ENCODE assay signal across 1 cellular context in the genomic region with DNA sequence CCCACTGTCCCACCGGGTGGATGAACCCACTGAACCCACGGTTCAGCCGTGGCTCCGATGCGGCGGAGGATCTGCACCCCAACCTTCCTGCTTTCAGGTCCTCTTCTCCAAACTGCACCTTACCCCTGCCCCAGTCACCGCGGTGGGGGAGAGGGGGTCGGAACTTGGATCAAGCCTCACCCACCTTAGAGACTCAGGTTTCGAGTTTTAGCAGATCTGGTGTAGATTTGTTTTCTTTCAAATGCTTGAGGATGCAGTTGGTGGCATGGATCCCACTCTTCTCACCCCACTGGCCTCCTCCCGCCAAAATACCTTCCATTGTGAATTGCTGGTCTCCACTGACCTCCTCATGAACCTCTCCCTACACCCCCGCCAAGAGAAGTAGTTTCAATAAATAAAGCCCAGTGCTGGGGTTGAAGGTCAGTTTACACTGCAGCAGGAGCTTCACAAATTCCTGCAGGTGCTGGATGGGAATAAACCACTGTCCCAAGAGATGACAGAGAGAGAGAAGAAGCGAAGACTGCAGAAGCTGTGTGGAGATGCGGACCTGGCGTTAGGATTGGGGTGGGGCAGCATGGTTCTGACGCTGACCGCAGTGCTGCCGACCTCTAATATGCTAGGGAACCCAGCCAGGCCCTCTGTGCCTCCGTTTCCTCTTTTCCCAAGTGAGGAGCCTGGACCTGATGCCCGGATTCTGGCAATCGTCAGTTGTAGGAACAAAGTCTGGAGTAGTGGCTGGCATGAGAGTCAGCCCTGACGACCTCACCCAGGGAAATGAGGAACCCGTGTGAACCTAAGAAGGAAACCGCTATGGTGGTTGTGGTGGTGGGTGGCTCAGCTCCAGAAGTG.
TF ChIP-seq lines count a peak whose summit lies in the region.

No MANE protein-coding gene starts in this region.

TF ChIP-seq in HepG2, 621 proteins besides CTCF, POLR2A, EP300 and RAD21 (continued from another document and continues in another):
- TF ChIP-seq, protein P1, sequence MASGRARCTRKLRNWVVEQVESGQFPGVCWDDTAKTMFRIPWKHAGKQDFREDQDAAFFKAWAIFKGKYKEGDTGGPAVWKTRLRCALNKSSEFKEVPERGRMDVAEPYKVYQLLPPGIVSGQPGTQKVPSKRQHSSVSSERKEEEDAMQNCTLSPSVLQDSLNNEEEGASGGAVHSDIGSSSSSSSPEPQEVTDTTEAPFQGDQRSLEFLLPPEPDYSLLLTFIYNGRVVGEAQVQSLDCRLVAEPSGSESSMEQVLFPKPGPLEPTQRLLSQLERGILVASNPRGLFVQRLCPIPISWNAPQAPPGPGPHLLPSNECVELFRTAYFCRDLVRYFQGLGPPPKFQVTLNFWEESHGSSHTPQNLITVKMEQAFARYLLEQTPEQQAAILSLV (CRISPR knock-in tag; IDR thresholded peaks at IDR 0.05; ENCODE audit: borderline replicate concordance) = no peak; the same call in 1 of the 2 replicates
- TF ChIP-seq ZNF766 (CRISPR knock-in tag; IDR thresholded peaks at IDR 0.05; ENCODE audit: borderline replicate concordance) (peak; percentile 93; the same call in 1 of the 2 replicates), IKZF4 (CRISPR knock-in tag; IDR thresholded peaks at IDR 0.05; ENCODE audit: borderline replicate concordance, low read depth, not compliant biosample characterization) (peak; percentile 85), NBN (conservative IDR thresholded peaks at IDR 0.05) (no peak), JUN (CRISPR knock-in tag; IDR thresholded peaks at IDR 0.05) (peak; percentile 80; the same call in 1 of the 2 replicates), AKAP8 (CRISPR knock-in tag; IDR thresholded peaks at IDR 0.05) (no peak), ZNF33B (CRISPR knock-in tag; IDR thresholded peaks at IDR 0.05) (peak; percentile 97), IRX3 (CRISPR knock-in tag; IDR thresholded peaks at IDR 0.05; ENCODE audit: borderline replicate concordance, low read depth) (peak; percentile 86; the same call in 1 of the 2 replicates), MTF2 (CRISPR knock-in tag; IDR thresholded peaks at IDR 0.05; ENCODE audit: borderline replicate concordance) (no peak), GFI1 (CRISPR knock-in tag; IDR thresholded peaks at IDR 0.05; ENCODE audit: borderline replicate concordance) (peak; percentile 92; the same call in 1 of the 2 replicates), NR1H2 (CRISPR knock-in tag; IDR thresholded peaks at IDR 0.05; ENCODE audit: borderline replicate concordance, low read depth) (peak; percentile 9; the same call in 1 of the 2 replicates), ZNF34 (CRISPR knock-in tag; IDR thresholded peaks at IDR 0.05; ENCODE audit: borderline replicate concordance) (no peak), ZFX (CRISPR knock-in tag; IDR thresholded peaks at IDR 0.05; ENCODE audit: low read depth) (peak; percentile 13; the same call in 1 of the 2 replicates), ZNF329 (CRISPR knock-in tag; IDR thresholded peaks at IDR 0.05; ENCODE audit: low read depth) (0 out of 2 replicates have a peak, but pooled peaks have one; percentile 19), ZSCAN29 (CRISPR knock-in tag; conservative IDR thresholded peaks at IDR 0.05) (no peak; the same call in 1 of the 2 replicates), ZNF788 (CRISPR knock-in tag; IDR thresholded peaks at IDR 0.05; ENCODE audit: borderline replicate concordance) (peak; percentile 95; the same call in 1 of the 2 replicates), ZMYM3 (CRISPR knock-in tag; IDR thresholded peaks at IDR 0.05) (peak; percentile 94), ZNF672 (CRISPR knock-in tag; IDR thresholded peaks at IDR 0.05) (no peak), ZNF670 (CRISPR knock-in tag; IDR thresholded peaks at IDR 0.05; ENCODE audit: borderline replicate concordance) (no peak), SP5 (CRISPR knock-in tag; IDR thresholded peaks at IDR 0.05; ENCODE audit: borderline replicate concordance, low read depth) (peak; percentile 33; the same call in 1 of the 2 replicates), POGZ (CRISPR knock-in tag; IDR thresholded peaks at IDR 0.05) (peak; percentile 93), ZNF160 (CRISPR knock-in tag; IDR thresholded peaks at IDR 0.05) (no peak), CREM (IDR thresholded peaks at IDR 0.05) (peak; percentile 71; the same call in 1 of the 2 replicates), CREM (CRISPR knock-in tag; IDR thresholded peaks at IDR 0.05) (no peak), ERF (CRISPR knock-in tag; IDR thresholded peaks at IDR 0.05) (peak; percentile 89), MEIS2 (CRISPR knock-in tag; IDR thresholded peaks at IDR 0.05) (peak; percentile 79; the same call in 1 of the 2 replicates), SALL2 (CRISPR knock-in tag; IDR thresholded peaks at IDR 0.05) (peak; percentile 63; the same call in 1 of the 2 replicates), FLYWCH1 (CRISPR knock-in tag; IDR thresholded peaks at IDR 0.05) (no peak), FOSL2 (CRISPR knock-in tag; IDR thresholded peaks at IDR 0.05) (peak; percentile 53; the same call in 1 of the 2 replicates), JUND (CRISPR knock-in tag; IDR thresholded peaks at IDR 0.05) (no peak), TBX2 (CRISPR knock-in tag; IDR thresholded peaks at IDR 0.05; ENCODE audit: borderline replicate concordance) (peak; percentile 96), SMAD9 (CRISPR knock-in tag; IDR thresholded peaks at IDR 0.05) (peak; percentile 97), TP53 (CRISPR knock-in tag; conservative IDR thresholded peaks at IDR 0.05) (peak; percentile 94), HNF4A (CRISPR knock-in tag; IDR thresholded peaks at IDR 0.05) (peak; percentile 96), SATB2 (CRISPR knock-in tag; IDR thresholded peaks at IDR 0.05) (0 out of 2 replicates have a peak, but pooled peaks have one; percentile 70), NONO (IDR thresholded peaks at IDR 0.05) (no peak), NONO (CRISPR knock-in tag; conservative IDR thresholded peaks at IDR 0.05) (peak; percentile 77)
- TF ChIP-seq, protein P2, sequence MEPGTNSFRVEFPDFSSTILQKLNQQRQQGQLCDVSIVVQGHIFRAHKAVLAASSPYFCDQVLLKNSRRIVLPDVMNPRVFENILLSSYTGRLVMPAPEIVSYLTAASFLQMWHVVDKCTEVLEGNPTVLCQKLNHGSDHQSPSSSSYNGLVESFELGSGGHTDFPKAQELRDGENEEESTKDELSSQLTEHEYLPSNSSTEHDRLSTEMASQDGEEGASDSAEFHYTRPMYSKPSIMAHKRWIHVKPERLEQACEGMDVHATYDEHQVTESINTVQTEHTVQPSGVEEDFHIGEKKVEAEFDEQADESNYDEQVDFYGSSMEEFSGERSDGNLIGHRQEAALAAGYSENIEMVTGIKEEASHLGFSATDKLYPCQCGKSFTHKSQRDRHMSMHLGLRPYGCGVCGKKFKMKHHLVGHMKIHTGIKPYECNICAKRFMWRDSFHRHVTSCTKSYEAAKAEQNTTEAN (CRISPR knock-in tag; conservative IDR thresholded peaks at IDR 0.05) = peak; percentile 77
- TF ChIP-seq, protein P3, sequence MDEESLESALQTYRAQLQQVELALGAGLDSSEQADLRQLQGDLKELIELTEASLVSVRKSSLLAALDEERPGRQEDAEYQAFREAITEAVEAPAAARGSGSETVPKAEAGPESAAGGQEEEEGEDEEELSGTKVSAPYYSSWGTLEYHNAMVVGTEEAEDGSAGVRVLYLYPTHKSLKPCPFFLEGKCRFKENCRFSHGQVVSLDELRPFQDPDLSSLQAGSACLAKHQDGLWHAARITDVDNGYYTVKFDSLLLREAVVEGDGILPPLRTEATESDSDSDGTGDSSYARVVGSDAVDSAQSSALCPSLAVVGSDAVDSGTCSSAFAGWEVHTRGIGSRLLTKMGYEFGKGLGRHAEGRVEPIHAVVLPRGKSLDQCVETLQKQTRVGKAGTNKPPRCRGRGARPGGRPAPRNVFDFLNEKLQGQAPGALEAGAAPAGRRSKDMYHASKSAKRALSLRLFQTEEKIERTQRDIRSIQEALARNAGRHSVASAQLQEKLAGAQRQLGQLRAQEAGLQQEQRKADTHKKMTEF (CRISPR knock-in tag; IDR thresholded peaks at IDR 0.05) = peak; percentile 94
- TF ChIP-seq, protein P4, sequence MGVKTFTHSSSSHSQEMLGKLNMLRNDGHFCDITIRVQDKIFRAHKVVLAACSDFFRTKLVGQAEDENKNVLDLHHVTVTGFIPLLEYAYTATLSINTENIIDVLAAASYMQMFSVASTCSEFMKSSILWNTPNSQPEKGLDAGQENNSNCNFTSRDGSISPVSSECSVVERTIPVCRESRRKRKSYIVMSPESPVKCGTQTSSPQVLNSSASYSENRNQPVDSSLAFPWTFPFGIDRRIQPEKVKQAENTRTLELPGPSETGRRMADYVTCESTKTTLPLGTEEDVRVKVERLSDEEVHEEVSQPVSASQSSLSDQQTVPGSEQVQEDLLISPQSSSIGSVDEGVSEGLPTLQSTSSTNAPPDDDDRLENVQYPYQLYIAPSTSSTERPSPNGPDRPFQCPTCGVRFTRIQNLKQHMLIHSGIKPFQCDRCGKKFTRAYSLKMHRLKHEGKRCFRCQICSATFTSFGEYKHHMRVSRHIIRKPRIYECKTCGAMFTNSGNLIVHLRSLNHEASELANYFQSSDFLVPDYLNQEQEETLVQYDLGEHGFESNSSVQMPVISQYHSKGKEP (CRISPR knock-in tag; IDR thresholded peaks at IDR 0.05) = no peak; the same call in 1 of the 2 replicates
- TF ChIP-seq, protein P5, sequence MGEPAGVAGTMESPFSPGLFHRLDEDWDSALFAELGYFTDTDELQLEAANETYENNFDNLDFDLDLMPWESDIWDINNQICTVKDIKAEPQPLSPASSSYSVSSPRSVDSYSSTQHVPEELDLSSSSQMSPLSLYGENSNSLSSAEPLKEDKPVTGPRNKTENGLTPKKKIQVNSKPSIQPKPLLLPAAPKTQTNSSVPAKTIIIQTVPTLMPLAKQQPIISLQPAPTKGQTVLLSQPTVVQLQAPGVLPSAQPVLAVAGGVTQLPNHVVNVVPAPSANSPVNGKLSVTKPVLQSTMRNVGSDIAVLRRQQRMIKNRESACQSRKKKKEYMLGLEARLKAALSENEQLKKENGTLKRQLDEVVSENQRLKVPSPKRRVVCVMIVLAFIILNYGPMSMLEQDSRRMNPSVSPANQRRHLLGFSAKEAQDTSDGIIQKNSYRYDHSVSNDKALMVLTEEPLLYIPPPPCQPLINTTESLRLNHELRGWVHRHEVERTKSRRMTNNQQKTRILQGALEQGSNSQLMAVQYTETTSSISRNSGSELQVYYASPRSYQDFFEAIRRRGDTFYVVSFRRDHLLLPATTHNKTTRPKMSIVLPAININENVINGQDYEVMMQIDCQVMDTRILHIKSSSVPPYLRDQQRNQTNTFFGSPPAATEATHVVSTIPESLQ (CRISPR knock-in tag; conservative IDR thresholded peaks at IDR 0.05) = no peak; the same call in 1 of the 2 replicates
- TF ChIP-seq, protein P6, sequence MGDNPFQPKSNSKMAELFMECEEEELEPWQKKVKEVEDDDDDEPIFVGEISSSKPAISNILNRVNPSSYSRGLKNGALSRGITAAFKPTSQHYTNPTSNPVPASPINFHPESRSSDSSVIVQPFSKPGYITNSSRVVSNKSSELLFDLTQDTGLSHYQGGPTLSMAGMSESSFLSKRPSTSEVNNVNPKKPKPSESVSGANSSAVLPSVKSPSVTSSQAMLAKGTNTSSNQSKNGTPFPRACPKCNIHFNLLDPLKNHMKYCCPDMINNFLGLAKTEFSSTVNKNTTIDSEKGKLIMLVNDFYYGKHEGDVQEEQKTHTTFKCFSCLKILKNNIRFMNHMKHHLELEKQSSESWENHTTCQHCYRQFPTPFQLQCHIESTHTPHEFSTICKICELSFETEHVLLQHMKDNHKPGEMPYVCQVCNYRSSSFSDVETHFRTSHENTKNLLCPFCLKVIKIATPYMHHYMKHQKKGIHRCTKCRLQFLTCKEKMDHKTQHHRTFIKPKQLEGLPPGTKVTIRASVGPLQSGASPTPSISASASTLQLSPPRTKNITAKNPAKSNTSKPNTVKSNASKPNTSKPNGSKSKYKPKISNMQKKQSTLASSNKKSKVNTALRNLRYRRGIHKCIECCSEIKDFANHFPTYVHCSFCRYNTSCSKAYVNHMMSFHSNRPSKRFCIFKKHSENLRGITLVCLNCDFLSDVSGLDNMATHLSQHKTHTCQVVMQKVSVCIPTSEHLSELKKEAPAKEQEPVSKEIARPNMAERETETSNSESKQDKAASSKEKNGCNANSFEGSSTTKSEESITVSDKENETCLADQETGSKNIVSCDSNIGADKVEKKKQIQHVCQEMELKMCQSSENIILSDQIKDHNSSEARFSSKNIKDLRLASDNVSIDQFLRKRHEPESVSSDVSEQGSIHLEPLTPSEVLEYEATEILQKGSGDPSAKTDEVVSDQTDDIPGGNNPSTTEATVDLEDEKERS (CRISPR knock-in tag; IDR thresholded peaks at IDR 0.05) = peak; percentile 90
- TF ChIP-seq, protein P7, sequence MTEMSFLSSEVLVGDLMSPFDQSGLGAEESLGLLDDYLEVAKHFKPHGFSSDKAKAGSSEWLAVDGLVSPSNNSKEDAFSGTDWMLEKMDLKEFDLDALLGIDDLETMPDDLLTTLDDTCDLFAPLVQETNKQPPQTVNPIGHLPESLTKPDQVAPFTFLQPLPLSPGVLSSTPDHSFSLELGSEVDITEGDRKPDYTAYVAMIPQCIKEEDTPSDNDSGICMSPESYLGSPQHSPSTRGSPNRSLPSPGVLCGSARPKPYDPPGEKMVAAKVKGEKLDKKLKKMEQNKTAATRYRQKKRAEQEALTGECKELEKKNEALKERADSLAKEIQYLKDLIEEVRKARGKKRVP (CRISPR knock-in tag; IDR thresholded peaks at IDR 0.05) = no peak
- TF ChIP-seq, protein P8, sequence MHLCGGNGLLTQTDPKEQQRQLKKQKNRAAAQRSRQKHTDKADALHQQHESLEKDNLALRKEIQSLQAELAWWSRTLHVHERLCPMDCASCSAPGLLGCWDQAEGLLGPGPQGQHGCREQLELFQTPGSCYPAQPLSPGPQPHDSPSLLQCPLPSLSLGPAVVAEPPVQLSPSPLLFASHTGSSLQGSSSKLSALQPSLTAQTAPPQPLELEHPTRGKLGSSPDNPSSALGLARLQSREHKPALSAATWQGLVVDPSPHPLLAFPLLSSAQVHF (CRISPR knock-in tag; IDR thresholded peaks at IDR 0.05) = no peak
- TF ChIP-seq, protein P9, sequence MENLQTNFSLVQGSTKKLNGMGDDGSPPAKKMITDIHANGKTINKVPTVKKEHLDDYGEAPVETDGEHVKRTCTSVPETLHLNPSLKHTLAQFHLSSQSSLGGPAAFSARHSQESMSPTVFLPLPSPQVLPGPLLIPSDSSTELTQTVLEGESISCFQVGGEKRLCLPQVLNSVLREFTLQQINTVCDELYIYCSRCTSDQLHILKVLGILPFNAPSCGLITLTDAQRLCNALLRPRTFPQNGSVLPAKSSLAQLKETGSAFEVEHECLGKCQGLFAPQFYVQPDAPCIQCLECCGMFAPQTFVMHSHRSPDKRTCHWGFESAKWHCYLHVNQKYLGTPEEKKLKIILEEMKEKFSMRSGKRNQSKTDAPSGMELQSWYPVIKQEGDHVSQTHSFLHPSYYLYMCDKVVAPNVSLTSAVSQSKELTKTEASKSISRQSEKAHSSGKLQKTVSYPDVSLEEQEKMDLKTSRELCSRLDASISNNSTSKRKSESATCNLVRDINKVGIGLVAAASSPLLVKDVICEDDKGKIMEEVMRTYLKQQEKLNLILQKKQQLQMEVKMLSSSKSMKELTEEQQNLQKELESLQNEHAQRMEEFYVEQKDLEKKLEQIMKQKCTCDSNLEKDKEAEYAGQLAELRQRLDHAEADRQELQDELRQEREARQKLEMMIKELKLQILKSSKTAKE (CRISPR knock-in tag; IDR thresholded peaks at IDR 0.05; ENCODE audit: borderline replicate concordance) = peak; percentile 80; the same call in 1 of the 2 replicates
- TF ChIP-seq, protein P10, sequence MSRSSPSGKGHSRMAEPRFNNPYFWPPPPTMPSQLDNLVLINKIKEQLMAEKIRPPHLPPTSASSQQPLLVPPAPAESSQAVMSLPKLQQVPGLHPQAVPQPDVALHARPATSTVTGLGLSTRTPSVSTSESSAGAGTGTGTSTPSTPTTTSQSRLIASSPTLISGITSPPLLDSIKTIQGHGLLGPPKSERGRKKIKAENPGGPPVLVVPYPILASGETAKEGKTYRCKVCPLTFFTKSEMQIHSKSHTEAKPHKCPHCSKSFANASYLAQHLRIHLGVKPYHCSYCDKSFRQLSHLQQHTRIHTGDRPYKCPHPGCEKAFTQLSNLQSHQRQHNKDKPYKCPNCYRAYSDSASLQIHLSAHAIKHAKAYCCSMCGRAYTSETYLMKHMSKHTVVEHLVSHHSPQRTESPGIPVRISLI (CRISPR knock-in tag; IDR thresholded peaks at IDR 0.05; ENCODE audit: borderline replicate concordance) = peak; percentile 27; the same call in 1 of the 2 replicates
